ENCODE assay signal across 16 cellular contexts in the genomic region with DNA sequence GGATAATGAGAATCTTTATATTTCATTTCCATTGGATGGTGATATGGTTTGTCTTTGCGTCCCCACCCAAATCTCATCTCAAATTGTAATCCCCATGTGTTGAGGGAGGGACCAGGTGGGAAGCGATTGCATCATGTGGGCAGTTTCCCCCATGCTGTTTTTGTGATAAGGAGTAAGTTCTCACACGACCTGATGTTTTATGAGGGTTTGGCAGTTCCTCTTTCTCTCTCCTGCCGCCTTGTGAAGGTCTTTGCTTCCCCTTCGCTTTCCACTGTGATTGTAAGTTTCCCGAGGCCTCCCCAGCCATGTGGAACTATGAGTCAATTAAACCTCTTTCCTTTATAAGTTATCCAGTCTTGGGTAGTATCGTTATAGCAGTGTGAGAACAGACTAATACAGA.
"Had no signal": no experiment of that assay in that cellular context is flagged by ENCODE, and none has a peak within 500 bp of the region (broad histone marks: within the 10 kb centered on the region; RNA-seq: fewer than 3 reads in every experiment).

No MANE protein-coding gene starts in this region.

- H3K27ac Mint-ChIP-seq: activated CD4-positive, alpha-beta T cell treated with anti-CD3 and anti-CD28 coated beads, Interleukin-2, amount 10 ng/mL, durations not matched to agents 24 days and 14 days; activated naive CD4-positive, alpha-beta T cell treated with anti-CD3 and anti-CD28 coated beads for 36 hours; stimulated activated naive CD8-positive, alpha-beta T cell treated with anti-CD3 and anti-CD28 coated beads, Interleukin-15, Interleukin-2, amounts not matched to agents 100 ng/mL and 50 ng/mL, for 24 hours; WTC11 had no signal

- H3K4me1 Mint-ChIP-seq: activated CD4-positive, alpha-beta T cell treated with anti-CD3 and anti-CD28 coated beads, Interleukin-2, amount 10 ng/mL, durations not matched to agents 24 days and 14 days; neural crest cell; WTC11 had no signal

- H3K9me3 Mint-ChIP-seq: activated naive CD4-positive, alpha-beta T cell treated with anti-CD3 and anti-CD28 coated beads for 36 hours; neural crest cell; stimulated activated naive CD8-positive, alpha-beta T cell treated with anti-CD3 and anti-CD28 coated beads, Interleukin-15, Interleukin-2, amounts not matched to agents 100 ng/mL and 50 ng/mL, for 24 hours had no signal

- DNase-seq: activated CD4-positive, alpha-beta T cell treated with anti-CD3 and anti-CD28 coated beads, Interleukin-2, amount 10 ng/mL, durations not matched to agents 24 days and 14 days; activated naive CD4-positive, alpha-beta T cell treated with anti-CD3 and anti-CD28 coated beads for 36 hours; adrenal gland; brain microvascular endothelial cell; cerebellar nuclear complex; dermis blood vessel endothelial cell; hippocampal formation; left ventricle myocardium superior; mesendoderm; stimulated activated CD4-positive, alpha-beta T cell treated with anti-CD3 and anti-CD28 coated beads, Interleukin-4, amount 100 ng/mL, for 1 hour; stimulated activated CD8-positive, alpha-beta memory T cell treated with anti-CD3 and anti-CD28 coated beads, Interleukin-4, amount 100 ng/mL, for 48 hours; upper lobe of left lung had no signal

- H3K4me1 ChIP-seq: adrenal gland had no signal

- H3K27me3 ChIP-seq: adrenal gland, brain microvascular endothelial cell, ovary, upper lobe of left lung had no signal

- H3K4me3 ChIP-seq: adrenal gland, ovary, upper lobe of left lung had no signal

- H3K36me3 ChIP-seq: adrenal gland, brain microvascular endothelial cell, ovary, upper lobe of left lung had no signal

- ATAC-seq: left ventricle myocardium superior, WTC11 had no signal

- H3K9me3 ChIP-seq: adrenal gland, ovary, upper lobe of left lung had no signal

- H3K27ac ChIP-seq: adrenal gland, brain microvascular endothelial cell, upper lobe of left lung had no signal

- H3K36me3 Mint-ChIP-seq: WTC11 had no signal

- H3K4me3 Mint-ChIP-seq: activated CD4-positive, alpha-beta T cell treated with anti-CD3 and anti-CD28 coated beads, Interleukin-2, amount 10 ng/mL, durations not matched to agents 24 days and 14 days; activated naive CD4-positive, alpha-beta T cell treated with anti-CD3 and anti-CD28 coated beads for 36 hours; neural crest cell; stimulated activated naive CD8-positive, alpha-beta T cell treated with anti-CD3 and anti-CD28 coated beads, Interleukin-15, Interleukin-2, amounts not matched to agents 100 ng/mL and 50 ng/mL, for 24 hours; WTC11 had no signal

- H3K27me3 Mint-ChIP-seq: activated CD4-positive, alpha-beta T cell treated with anti-CD3 and anti-CD28 coated beads, Interleukin-2, amount 10 ng/mL, durations not matched to agents 24 days and 14 days; stimulated activated naive CD8-positive, alpha-beta T cell treated with anti-CD3 and anti-CD28 coated beads, Interleukin-15, Interleukin-2, amounts not matched to agents 100 ng/mL and 50 ng/mL, for 24 hours had no signal
